In genomic region chr17:80545499-80545826, GRCh38 we compare ENCODE assay signal across 1 cellular context.
TF ChIP-seq lines count a peak whose summit lies in the region.

No MANE protein-coding gene starts in this region.

TF ChIP-seq in K562, 482 proteins besides CTCF, POLR2A, EP300 and RAD21 (continued from another document and continues in another):
- TF ChIP-seq ATF3 (IDR thresholded peaks at IDR 0.05) (peak; percentile 46; the same call in 1 of the 2 replicates), ATF3 (CRISPR knock-in tag; conservative IDR thresholded peaks at IDR 0.05) (no peak), MCM5 (IDR thresholded peaks at IDR 0.05; ENCODE audit: low read depth) (no peak), CREB5 (CRISPR knock-in tag; IDR thresholded peaks at IDR 0.05) (no peak), EHMT2 (IDR thresholded peaks at IDR 0.05) (no peak), BRD9 (IDR thresholded peaks at IDR 0.05; ENCODE audit: low read depth, partially characterized antibody) (peak; percentile 24), POLR3A (IDR thresholded peaks at IDR 0.05; ENCODE audit: borderline replicate concordance, extremely low read depth, insufficient read depth, insufficient read length) (no peak), MECOM (CRISPR knock-in tag; IDR thresholded peaks at IDR 0.05) (no peak), SREBF1 (IDR thresholded peaks at IDR 0.05; ENCODE audit: borderline replicate concordance, low read depth, low read length) (no peak), NFYB (IDR thresholded peaks at IDR 0.05; ENCODE audit: extremely low read depth, insufficient read length) (no peak), RBM25 (IDR thresholded peaks at IDR 0.05; ENCODE audit: low read depth, low read length, severe bottlenecking) (no peak), GATAD2A (IDR thresholded peaks at IDR 0.05) (no peak), CEBPB (tag; IDR thresholded peaks at IDR 0.05) (peak; percentile 84), E4F1 (CRISPR knock-in tag; IDR thresholded peaks at IDR 0.05; ENCODE audit: borderline replicate concordance) (no peak), NFRKB (IDR thresholded peaks at IDR 0.05; ENCODE audit: low read depth) (peak; percentile 20; the same call in 1 of the 2 replicates), NELFE (IDR thresholded peaks at IDR 0.05; ENCODE audit: insufficient read depth, insufficient read length) (no peak), FOSL1 (tag; conservative IDR thresholded peaks at IDR 0.05) (no peak), TEAD1 (CRISPR knock-in tag; IDR thresholded peaks at IDR 0.05) (no peak), ZNF507 (tag; conservative IDR thresholded peaks at IDR 0.05) (no peak), ZFP1 (CRISPR knock-in tag; IDR thresholded peaks at IDR 0.05) (no peak), TAL1 (IDR thresholded peaks at IDR 0.05) (no peak), TRIM28 (IDR thresholded peaks at IDR 0.05) (0 out of 2 replicates have a peak, but pooled peaks have one; percentile 14), NCOR1 (IDR thresholded peaks at IDR 0.05) (no peak), STAT5A (IDR thresholded peaks at IDR 0.05; ENCODE audit: borderline replicate concordance, low read length) (no peak), CXXC5 (CRISPR knock-in tag; IDR thresholded peaks at IDR 0.05) (no peak), MEIS2 (IDR thresholded peaks at IDR 0.05; ENCODE audit: partially characterized antibody) (no peak), ZNF766 (CRISPR knock-in tag; conservative IDR thresholded peaks at IDR 0.05) (no peak), SETDB1 (IDR thresholded peaks at IDR 0.05; ENCODE audit: low read length) (no peak), TGIF2 (CRISPR knock-in tag; IDR thresholded peaks at IDR 0.05) (no peak), ZNF740 (CRISPR knock-in tag; IDR thresholded peaks at IDR 0.05) (no peak), ZNF740 (tag; IDR thresholded peaks at IDR 0.05) (peak in 1 of 2 experiments; percentile 59; a peak in 1 of 4 replicates), EGR1 (conservative IDR thresholded peaks at IDR 0.05) (0 out of 2 replicates have a peak, but pooled peaks have one; percentile 18), ZNF263 (CRISPR knock-in tag; IDR thresholded peaks at IDR 0.05; ENCODE audit: borderline replicate concordance) (no peak), TARDBP (IDR thresholded peaks at IDR 0.05) (no peak), ZNF512 (tag; IDR thresholded peaks at IDR 0.05) (no peak), NR4A1 (CRISPR knock-in tag; IDR thresholded peaks at IDR 0.05) (no peak), NR4A1 (tag; IDR thresholded peaks at IDR 0.05) (no peak), ZNF184 (CRISPR knock-in tag; IDR thresholded peaks at IDR 0.05) (no peak), GATA2 (CRISPR knock-in tag; IDR thresholded peaks at IDR 0.05) (no peak), E2F8 (IDR thresholded peaks at IDR 0.05; ENCODE audit: low read depth, partially characterized antibody) (no peak), SIN3B (IDR thresholded peaks at IDR 0.05; ENCODE audit: low read depth) (no peak), JUN (IDR thresholded peaks at IDR 0.05; ENCODE audit: borderline replicate concordance, low read depth, low read length) (no peak), JUN (CRISPR knock-in tag; IDR thresholded peaks at IDR 0.05; ENCODE audit: borderline replicate concordance) (no peak), AFF1 (IDR thresholded peaks at IDR 0.05; ENCODE audit: low read depth in 1 of 2, partially characterized antibody in 2 of 2) (peak in 1 of 2 experiments; percentile 87), CGGBP1 (CRISPR knock-in tag; IDR thresholded peaks at IDR 0.05) (no peak), HLTF (IDR thresholded peaks at IDR 0.05) (no peak), KLF13 (tag; IDR thresholded peaks at IDR 0.05; ENCODE audit: borderline replicate concordance, low read depth) (no peak), SMAD4 (CRISPR knock-in tag; conservative IDR thresholded peaks at IDR 0.05) (no peak), FOXA1 (IDR thresholded peaks at IDR 0.05; ENCODE audit: borderline replicate concordance) (no peak), GMEB1 (CRISPR knock-in tag; IDR thresholded peaks at IDR 0.05) (no peak), CBX1 (IDR thresholded peaks at IDR 0.05; ENCODE audit: low read depth) (no peak), STAT5B (CRISPR knock-in tag; IDR thresholded peaks at IDR 0.05) (no peak), ATF1 (CRISPR knock-in tag; IDR thresholded peaks at IDR 0.05) (no peak), ATF1 (tag; IDR thresholded peaks at IDR 0.05) (no peak), FOXA3 (CRISPR knock-in tag; conservative IDR thresholded peaks at IDR 0.05 in 1 of 2, IDR thresholded peaks at IDR 0.05 in 1 of 2) (no peak)
